9 cellular contexts compared by ENCODE assay signal in the genomic region with DNA sequence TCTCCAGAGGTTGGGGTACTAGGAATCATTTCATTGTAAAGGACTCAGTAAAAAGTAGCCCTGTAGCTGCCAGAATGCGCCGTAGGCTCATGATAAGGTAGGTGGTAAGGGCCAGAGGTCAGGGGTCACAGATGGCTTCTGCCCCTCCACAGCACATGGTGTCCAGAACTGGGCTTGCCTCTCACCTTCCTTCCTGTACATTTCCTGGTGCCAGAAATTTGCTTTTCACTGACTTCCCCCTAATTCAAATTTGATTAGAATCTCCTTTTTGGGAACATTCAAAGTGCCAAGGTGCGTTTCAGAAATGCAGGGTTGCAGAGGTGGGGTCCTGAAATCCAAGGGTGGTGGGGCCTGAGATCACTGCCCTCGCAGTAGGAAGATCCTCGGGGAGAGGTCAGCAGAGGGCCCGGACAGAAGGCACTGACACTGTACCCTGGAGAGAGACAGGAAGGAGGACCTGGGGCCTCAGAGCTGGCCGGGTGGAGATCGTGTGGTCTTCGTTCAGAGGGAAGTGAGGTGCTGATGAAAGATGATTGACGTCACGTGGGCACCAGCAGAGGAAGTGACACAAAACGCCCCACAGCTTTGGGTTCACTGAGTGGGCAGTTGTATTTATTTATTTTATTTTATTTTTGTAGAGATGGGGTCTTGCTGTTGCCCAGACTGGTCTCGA. TPM values are rescaled to one million over a fixed set of nuclear protein-coding genes. Genes with fewer than 3 reads are reported as not detected.
DNase-seq lines count a peak whose midpoint lies in the region; ATAC-seq and TF ChIP-seq lines count a peak whose summit lies in the region.
"Had no signal": no experiment of that assay in that cellular context is flagged by ENCODE, and none has a peak within 500 bp of the region (broad histone marks: within the 10 kb centered on the region; RNA-seq: fewer than 3 reads in every experiment).

No MANE protein-coding gene starts in this region.

- peaks cover 29% of the 10 kb centered on the region for H3K4me1 Mint-ChIP-seq in activated T-cell treated with anti-CD3 and anti-CD28 coated beads, Interleukin-2, amount 50 U/mL, for 24 hours (ENCODE audit: low read depth)
- peaks cover 12 to 22% of the 10 kb centered on the region in 2 donors for H3K4me1 Mint-ChIP-seq in stimulated activated naive B cell treated with anti-CD40 and anti-IgM and Interleukin-4, amounts not matched to agents 10 μg/mL and 1 μg/mL and 100 μg/mL, for 72 hours
- H3K4me1 Mint-ChIP-seq in H9: peaks cover 4 to 9% of the 10 kb centered on the region in 2 experiments

- H3K23me2 ChIP-seq in H9 (ENCODE audit: insufficient read length, low read depth, low read length, poor library complexity, severe bottlenecking): no peaks in the 10 kb centered on the region

- H2AK5ac ChIP-seq in H9 (ENCODE audit: insufficient read length, low read length): no peak overlapping the region

- H2BK20ac ChIP-seq in H9 (ENCODE audit: low read depth, low read length, poor library complexity, severe bottlenecking): no peak overlapping the region

- H3K4me2 ChIP-seq in Karpas-422 (ENCODE audit: low read depth, low read length, poor library complexity, severe bottlenecking) (peak overlapping the region; percentile 24), H9 (ENCODE audit: insufficient read depth, insufficient read length, low read length) (no peak overlapping the region)

- H3K14ac ChIP-seq in H9 (ENCODE audit: insufficient read depth, low read length): no peak overlapping the region

- no CpG with 5 or more reads among the region's 13 CpGs for WGBS in H9 (ENCODE audit: extremely low coverage, insufficient read length, low lambda C conversion rate)

- TF ChIP-seq CTCF in H9 (conservative IDR thresholded peaks at IDR 0.05): no peak

- no peak overlapping the region for H2BK15ac ChIP-seq in H9 (ENCODE audit: low read depth, low read length)

- H3K4me1 ChIP-seq in Karpas-422 (ENCODE audit: low read length) (peaks cover 24% of the 10 kb centered on the region), H9 (ENCODE audit: insufficient read depth, low read length) (no peaks in the 10 kb centered on the region)

- peak overlapping the region; percentile 8 for H3K4me3 Mint-ChIP-seq in activated T-cell treated with anti-CD3 and anti-CD28 coated beads, Interleukin-2, amount 50 U/mL, for 24 hours
- H3K4me3 Mint-ChIP-seq in stimulated activated naive B cell treated with anti-CD40 and anti-IgM and Interleukin-4, amounts not matched to agents 10 μg/mL and 1 μg/mL and 100 μg/mL, for 72 hours: no peak overlapping the region
- no peak overlapping the region for H3K4me3 Mint-ChIP-seq in H9

- H2BK5ac ChIP-seq in H9 (ENCODE audit: insufficient read length, low read length): no peak overlapping the region

- H3K79me2 ChIP-seq in Karpas-422 (ENCODE audit: low read length) (no peaks in the 10 kb centered on the region), H9 (ENCODE audit: insufficient read depth, low read length) (no peaks in the 10 kb centered on the region)

- H3K36me3 ChIP-seq in Karpas-422 (ENCODE audit: insufficient read depth, low read length): no peaks in the 10 kb centered on the region

- H2AFZ ChIP-seq in Karpas-422 (ENCODE audit: low read length) (peak overlapping the region; percentile 93), H9 (ENCODE audit: low read length) (no peak overlapping the region)

- H3K36me3 Mint-ChIP-seq in activated T-cell treated with anti-CD3 and anti-CD28 coated beads, Interleukin-2, amount 50 U/mL, for 24 hours (ENCODE audit: low read depth): no peaks in the 10 kb centered on the region
- peaks cover 2 to 5% of the 10 kb centered on the region in 2 donors for H3K36me3 Mint-ChIP-seq in stimulated activated naive B cell treated with anti-CD40 and anti-IgM and Interleukin-4, amounts not matched to agents 10 μg/mL and 1 μg/mL and 100 μg/mL, for 72 hours
- H3K36me3 Mint-ChIP-seq in H9 (ENCODE audit: insufficient read depth in 1 of 3, low read depth in 3 of 3): peaks cover 0 to 1% (median 0%) of the 10 kb centered on the region in 3 experiments; a peak in 1 of 7 replicates

- H3K9me3 Mint-ChIP-seq in activated T-cell treated with anti-CD3 and anti-CD28 coated beads, Interleukin-2, amount 50 U/mL, for 24 hours: no peaks in the 10 kb centered on the region
- H3K9me3 Mint-ChIP-seq in stimulated activated naive B cell treated with anti-CD40 and anti-IgM and Interleukin-4, amounts not matched to agents 10 μg/mL and 1 μg/mL and 100 μg/mL, for 72 hours: no peaks in the 10 kb centered on the region
- peaks cover 2% of the 10 kb centered on the region in 2 experiments; a peak in 2 of 5 replicates for H3K9me3 Mint-ChIP-seq in H9

- H4K5ac ChIP-seq in H9 (ENCODE audit: insufficient read length, low read depth, low read length): no peak overlapping the region

- peak; percentile 52 for DNase-seq in Karpas-422
- DNase-seq in activated T-cell treated with anti-CD3 and anti-CD28 coated beads, Interleukin-2, amount 50 U/mL, for 24 hours: peak; percentile 40
- peak; percentile 41 for DNase-seq in islet precursor cell
- peak; percentile 35 for DNase-seq in stimulated activated naive B cell treated with anti-CD40 and anti-IgM and Interleukin-4, amounts not matched to agents 10 μg/mL and 1 μg/mL and 100 μg/mL, for 72 hours
- no peak for DNase-seq in HCEC 1CT
- no peak for DNase-seq in H9

- no peaks in the 10 kb centered on the region for H3K27me3 Mint-ChIP-seq in activated T-cell treated with anti-CD3 and anti-CD28 coated beads, Interleukin-2, amount 50 U/mL, for 24 hours
- H3K27me3 Mint-ChIP-seq in stimulated activated naive B cell treated with anti-CD40 and anti-IgM and Interleukin-4, amounts not matched to agents 10 μg/mL and 1 μg/mL and 100 μg/mL, for 72 hours: peaks cover 5 to 7% of the 10 kb centered on the region in 2 donors
- peaks cover 2% of the 10 kb centered on the region for H3K27me3 Mint-ChIP-seq in H9 (ENCODE audit: low read depth)

- H3K27ac Mint-ChIP-seq in activated T-cell treated with anti-CD3 and anti-CD28 coated beads, Interleukin-2, amount 50 U/mL, for 24 hours: peak overlapping the region; percentile 55
- H3K27ac Mint-ChIP-seq in stimulated activated naive B cell treated with anti-CD40 and anti-IgM and Interleukin-4, amounts not matched to agents 10 μg/mL and 1 μg/mL and 100 μg/mL, for 72 hours: peak overlapping the region; percentile 84
- no peak overlapping the region; a peak in 1 of 7 replicates for H3K27ac Mint-ChIP-seq in H9

- H3K56ac ChIP-seq in H9 (ENCODE audit: insufficient read length, low read depth, low read length): no peak overlapping the region

- H3K27me3 ChIP-seq in Karpas-422 (ENCODE audit: low read length) (no peaks in the 10 kb centered on the region), H9 (ENCODE audit: insufficient read depth, low read length) (no peaks in the 10 kb centered on the region)

- no peak overlapping the region for H4K91ac ChIP-seq in H9 (ENCODE audit: insufficient read length, low read depth, low read length)

- H4K8ac ChIP-seq in H9 (replicated peaks; ENCODE audit: insufficient read length, low read depth, low read length): no peak overlapping the region

- no peak overlapping the region for H3K4me3 ChIP-seq in Karpas-422 (ENCODE audit: low read length)

- no peak overlapping the region for H3K23ac ChIP-seq in H9 (ENCODE audit: insufficient read length, low read depth, low read length)

- H3K9me2 ChIP-seq in Karpas-422 (replicated peaks; ENCODE audit: insufficient read depth, low read length): no peaks in the 10 kb centered on the region

- no peak overlapping the region for H3K4ac ChIP-seq in H9 (ENCODE audit: low read depth, low read length)

- H3K18ac ChIP-seq in H9 (ENCODE audit: insufficient read length, low read depth, low read length): no peak overlapping the region

- H4K20me1 ChIP-seq in Karpas-422 (ENCODE audit: insufficient read depth, low read depth, low read length): no peaks in the 10 kb centered on the region
- H4K20me1 ChIP-seq in H9 (ENCODE audit: control insufficient read depth, insufficient read depth, insufficient read length): no peaks in the 10 kb centered on the region

- no peak overlapping the region for H2BK120ac ChIP-seq in H9 (ENCODE audit: low read depth, low read length, poor library complexity, severe bottlenecking)

- H3K9ac ChIP-seq in Karpas-422 (ENCODE audit: low read length) (peak overlapping the region; percentile 3; the same call in 1 of the 2 replicates), H9 (ENCODE audit: extremely low read depth, insufficient read length, low read length) (no peak overlapping the region)

- H3K27ac ChIP-seq in Karpas-422 (ENCODE audit: low read length) (no peak overlapping the region), H9 (ENCODE audit: insufficient read length, low read depth, low read length) (no peak overlapping the region)
- H3K27ac ChIP-seq: epithelial cell of prostate had no signal

- H2BK12ac ChIP-seq in H9 (ENCODE audit: insufficient read length, low read depth, low read length): no peak overlapping the region

- no peak overlapping the region for H3T11ph ChIP-seq in H9 (ENCODE audit: low read length)

- ATAC-seq in stimulated activated naive B cell treated with anti-CD40 and anti-IgM and Interleukin-4, amounts not matched to agents 10 μg/mL and 1 μg/mL and 100 μg/mL, for 72 hours (replicated peaks): peak; percentile 19 to 26
- ATAC-seq in GM19467 (IDR thresholded peaks at IDR 0.05; ENCODE audit: unreplicated experiment) (no peak), GM18861 (IDR thresholded peaks at IDR 0.05; ENCODE audit: unreplicated experiment) (no peak)

- H3K9me3 ChIP-seq in Karpas-422 (ENCODE audit: low read length): no peaks in the 10 kb centered on the region
- no peaks in the 10 kb centered on the region for H3K9me3 ChIP-seq in H9 (ENCODE audit: control insufficient read depth, low read depth, low read length)

- H3K79me1 ChIP-seq in H9 (ENCODE audit: insufficient read depth, low read depth, low read length, poor library complexity, severe bottlenecking): no peaks in the 10 kb centered on the region

RNA-seq across cellular contexts. Expression of a gene that starts 25.5 kb away (rescaled TPM):
- 1.3 and 2.4 TPM in 2 replicates for total RNA-seq in Karpas-422 (2014; rRNA removed; shearing (Covaris generic); ENCODE audit: low replicate concordance)
- total RNA-seq in H9 (2021): 19.4 and 21.4 TPM in 2 replicates

Comparison
In these comparisons a context has a peak if more than half of its experiments do, and no peak if none do; other contexts are left out.
1. DNase-seq: peak in Karpas-422 (single experiment), activated T-cell treated with anti-CD3 and anti-CD28 coated beads, Interleukin-2, amount 50 U/mL, for 24 hours (single experiment), islet precursor cell (single experiment) and stimulated activated naive B cell treated with anti-CD40 and anti-IgM and Interleukin-4, amounts not matched to agents 10 μg/mL and 1 μg/mL and 100 μg/mL, for 72 hours (single experiment); none in HCEC 1CT (single experiment) and H9 (single experiment).
2. H3K27ac Mint-ChIP-seq: peak in activated T-cell treated with anti-CD3 and anti-CD28 coated beads, Interleukin-2, amount 50 U/mL, for 24 hours (single experiment) and stimulated activated naive B cell treated with anti-CD40 and anti-IgM and Interleukin-4, amounts not matched to agents 10 μg/mL and 1 μg/mL and 100 μg/mL, for 72 hours (single experiment); none in H9 (0 of 3).
3. ATAC-seq: peak in stimulated activated naive B cell treated with anti-CD40 and anti-IgM and Interleukin-4, amounts not matched to agents 10 μg/mL and 1 μg/mL and 100 μg/mL, for 72 hours (2 of 2); none in GM19467 (single experiment) and GM18861 (single experiment).